Comparison of ENCODE assay signal across 14 cellular contexts in the genomic region with DNA sequence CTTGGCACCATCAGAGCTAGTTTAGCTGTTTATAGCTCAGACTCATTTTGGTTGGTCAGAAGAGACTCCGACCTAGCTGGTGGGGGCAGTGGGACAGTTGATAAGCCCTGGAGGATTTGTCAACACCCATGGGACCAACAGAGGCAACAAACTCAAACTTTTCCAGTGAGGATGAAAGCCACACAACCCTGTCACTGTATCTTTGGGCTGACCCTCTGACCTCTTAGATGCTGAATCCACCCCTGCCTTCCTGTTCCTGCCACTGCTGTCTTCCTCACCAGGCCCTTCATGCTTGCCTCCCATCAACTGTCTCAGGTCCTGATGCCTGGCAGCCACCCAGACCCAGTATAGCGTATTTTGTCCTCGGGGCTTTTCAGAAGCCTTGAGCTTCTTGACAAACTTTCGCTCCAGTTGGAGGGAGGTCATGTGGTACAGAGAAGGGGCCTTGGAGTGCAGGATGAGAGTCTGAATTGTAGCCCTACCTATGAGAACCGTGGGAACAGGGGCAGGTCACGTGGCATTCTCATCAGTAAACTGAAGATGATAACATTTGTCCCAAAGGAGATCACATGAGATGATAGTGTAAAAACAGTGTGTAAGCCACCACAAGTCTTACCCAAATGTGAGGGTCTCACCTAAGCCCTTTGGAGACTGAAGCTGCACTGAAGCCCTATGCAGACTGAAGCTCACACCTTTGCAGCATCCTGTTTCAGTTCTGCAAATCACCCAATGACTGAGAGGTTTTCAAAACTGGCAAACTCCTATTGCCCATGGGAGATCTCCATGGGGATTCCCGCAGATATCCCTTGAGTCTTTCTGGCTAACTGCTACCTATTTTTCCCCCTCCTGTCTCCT.
DNase-seq lines count a peak whose midpoint lies in the region; ATAC-seq and TF ChIP-seq lines count a peak whose summit lies in the region.
"Had no signal": no experiment of that assay in that cellular context is flagged by ENCODE, and none has a peak within 500 bp of the region (broad histone marks: within the 10 kb centered on the region; RNA-seq: fewer than 3 reads in every experiment).

No MANE protein-coding gene starts in this region.

- no peak overlapping the region for H3K27ac Mint-ChIP-seq in endodermal cell

- intact Hi-C loops in lower lobe of right lung (cut with DNase I): no loop called here

- H3K4me1 ChIP-seq in endodermal cell (ENCODE audit: control insufficient read depth, insufficient read depth, low read length) (no peaks in the 10 kb centered on the region), lower lobe of right lung (peaks cover 10% of the 10 kb centered on the region)
- H3K4me1 ChIP-seq: uterus had no signal

- no peak overlapping the region for H3K4me3 Mint-ChIP-seq in endodermal cell

- ATAC-seq in GM18868 (IDR thresholded peaks at IDR 0.05; ENCODE audit: unreplicated experiment) (peak; percentile 72), GM21529 (IDR thresholded peaks at IDR 0.05; ENCODE audit: unreplicated experiment) (peak; percentile 71), HG03108 (IDR thresholded peaks at IDR 0.05; ENCODE audit: unreplicated experiment) (peak; percentile 55), lower lobe of right lung (no peak)
- ATAC-seq: activated CD4-positive, CD25-positive, alpha-beta regulatory T cell treated with anti-CD3 and anti-CD28 coated beads, Interleukin-2, amount 50 U/mL, for 24 hours had no signal

- DNase-seq in endodermal cell (peak; percentile 13), lower lobe of right lung (no peak), T1000 (lab: John Stamatoyannopoulos, UW) (no peak), NCI-H1105 treated with DMSO at 0.1 percent for 48 hours (lab: John Stamatoyannopoulos, UW) (no peak)
- DNase-seq in stimulated activated CD4-positive, alpha-beta T cell treated with anti-CD3 and anti-CD28 coated beads, Interleukin-12 subunit alpha, Interleukin-12 subunit beta, amount 100 ng/mL, for 4 hours: no peak
- DNase-seq: activated naive CD4-positive, alpha-beta T cell treated with Interleukin-2 at 50 U/mL for 16 hours; cortex of kidney; glutamatergic neuron; NCI-H1417; uterus had no signal

- no peaks in the 10 kb centered on the region for H3K9me3 ChIP-seq in endodermal cell (ENCODE audit: control insufficient read depth, low read length)
- no peaks in the 10 kb centered on the region for H3K9me3 ChIP-seq in lower lobe of right lung
- H3K9me3 ChIP-seq: uterus had no signal

- peaks cover 2% of the 10 kb centered on the region for H3K4me1 Mint-ChIP-seq in endodermal cell

- H3K27me3 ChIP-seq in endodermal cell (ENCODE audit: control insufficient read depth, insufficient read depth, low read length, poor library complexity, severe bottlenecking) (peaks cover 17% of the 10 kb centered on the region), lower lobe of right lung (ENCODE audit: low read depth) (no peaks in the 10 kb centered on the region)
- H3K27me3 ChIP-seq: uterus had no signal

- no peaks in the 10 kb centered on the region for H3K36me3 Mint-ChIP-seq in endodermal cell (ENCODE audit: low read depth)

- no peak overlapping the region for H3K9ac ChIP-seq in endodermal cell (ENCODE audit: extremely low read depth, low read length, poor library complexity, severe bottlenecking)

- H3K36me3 ChIP-seq in endodermal cell (ENCODE audit: control insufficient read depth, insufficient read depth, low read length) (no peaks in the 10 kb centered on the region), lower lobe of right lung (no peaks in the 10 kb centered on the region)
- H3K36me3 ChIP-seq: uterus had no signal

- 90 to 98% methylated on average over 4 to 7 of the region's 7 CpGs for WGBS in endodermal cell (ENCODE audit: insufficient coverage in 1 of 2, insufficient read length in 1 of 2), 2 experiments

- no peaks in the 10 kb centered on the region for H3K9me3 Mint-ChIP-seq in endodermal cell

- TF ChIP-seq CTCF in endodermal cell (conservative IDR thresholded peaks at IDR 0.05) (no peak), lower lobe of right lung (IDR thresholded peaks at IDR 0.05) (no peak)

- H3K27ac ChIP-seq in endodermal cell (ENCODE audit: low read depth, low read length) (no peak overlapping the region), lower lobe of right lung (no peak overlapping the region)
- H3K27ac ChIP-seq: uterus had no signal

- H3K4me3 ChIP-seq in endodermal cell (ENCODE audit: low read length) (no peak overlapping the region), lower lobe of right lung (no peak overlapping the region)
- H3K4me3 ChIP-seq: uterus had no signal

- peaks cover 9% of the 10 kb centered on the region for H3K27me3 Mint-ChIP-seq in endodermal cell (ENCODE audit: insufficient read depth)

Comparison
In these comparisons a context has a peak if more than half of its experiments do, and no peak if none do; other contexts are left out.
1. ATAC-seq: peak in GM18868 (single experiment), GM21529 (single experiment) and HG03108 (single experiment); none in lower lobe of right lung (0 of 2).